ENCODE assay signal across 8 cellular contexts in genomic region chr20:44217342-44218092, GRCh38. TPM values are rescaled to one million over a fixed set of nuclear protein-coding genes. Genes with fewer than 3 reads are reported as not detected.
DNase-seq lines count a peak whose midpoint lies in the region; ATAC-seq, FAIRE-seq and TF ChIP-seq lines count a peak whose summit lies in the region.

No MANE protein-coding gene starts in this region.

- ATAC-seq in A549 (peak; percentile 78 to 90), left lung (peak; percentile 93), HG02759 (IDR thresholded peaks at IDR 0.05; ENCODE audit: unreplicated experiment) (no peak)

- DNase-seq in A549 (ENCODE audit: low read depth in 1 of 2, low spot score in 1 of 2) (peak; percentile 69 to 80), GM13976 (ENCODE audit: low spot score) (peak; percentile 53), NCI-H2227 treated with DMSO at 0.1 percent for 48 hours (lab: John Stamatoyannopoulos, UW) (peak; percentile 51), chondrocyte (ENCODE audit: low spot score) (no peak), left lung (peak; percentile 73 to 80)
- peak; percentile 54 for DNase-seq in activated CD4-positive, CD25-positive, alpha-beta regulatory T cell treated with anti-CD3 and anti-CD28 coated beads, Interleukin-2, amount 50 U/mL, for 72 hours
- peak; percentile 36 to 57 (median 55) for DNase-seq in stimulated activated CD4-positive, alpha-beta T cell treated with anti-CD3 and anti-CD28 coated beads, TNF-alpha, amount 100 ng/mL, for 24 hours (ENCODE audit: low read depth in 3 of 3)

- 38% methylated on average over 11 of the region's 11 CpGs for WGBS in A549 (ENCODE audit: missing lambda C conversion rate)

- TF ChIP-seq CTCF in A549 (IDR thresholded peaks at IDR 0.05) (peak; percentile 97), GM13976 (IDR thresholded peaks at IDR 0.05; ENCODE audit: borderline replicate concordance, control extremely low read depth, extremely low read depth, insufficient read depth, missing control alignments) (peak; percentile 93), chondrocyte (IDR thresholded peaks at IDR 0.05) (peak; percentile 90), left lung (IDR thresholded peaks at IDR 0.05) (peak; percentile 86 to 87)

- no peak for FAIRE-seq in A549 (lab: Jason Lieb, UNC)

- peak; percentile 96 to 99 for TF ChIP-seq RAD21 in A549 (conservative IDR thresholded peaks at IDR 0.05 in 1 of 2, IDR thresholded peaks at IDR 0.05 in 1 of 2)

- H3K27ac ChIP-seq in A549 (no peak overlapping the region), left lung (no peak overlapping the region)

- no peak for TF ChIP-seq POLR2A in A549 (IDR thresholded peaks at IDR 0.05; ENCODE audit: low read length)

- in situ Hi-C loops in GM13976 (cut with MboI; ENCODE audit: low sequenced_read_pairs, unreplicated experiment) = loop anchor here (5.0 to 10.0 kb wide), 3 partner anchors 95 to 397 kb away; partner anchors contain the start of gene FITM2

- H3K27me3 Mint-ChIP-seq in chondrocyte (ENCODE audit: low read depth) = no peaks in the 10 kb centered on the region

- H3K9me3 Mint-ChIP-seq in chondrocyte (ENCODE audit: low read depth) = no peaks in the 10 kb centered on the region

- H3K4me1 ChIP-seq in A549 (no peaks in the 10 kb centered on the region; the same call in 2 of the 3 replicates), left lung (peaks cover 0 to 24% of the 10 kb centered on the region in 2 donors)

- no peaks in the 10 kb centered on the region for H3K36me3 ChIP-seq in left lung

- H3K4me1 Mint-ChIP-seq in chondrocyte (ENCODE audit: low read depth) = peaks cover 25% of the 10 kb centered on the region

- POLR2A ChIA-PET in A549 (lab: Yijun Ruan, JAX) = interaction anchor here (0.7 kb wide), 1 partner anchor 93 kb away, joined by 3 read pairs; the partner anchor contains the start of gene FITM2

- H3K4me2 ChIP-seq in A549 = peak overlapping the region; percentile 12; the same call in 1 of the 3 replicates

- CTCF ChIA-PET in A549 (lab: Yijun Ruan, JAX) = interaction anchor here (0.6 to 16.0 kb wide), 68 partner anchors 8 to 564 kb away, joined by 3 to 440 read pairs (median 4); partner anchors contain the start of genes FITM2, GDAP1L1, HNF4A and TTPAL

- intact Hi-C loops in left lung (cut with DNase I) = loop anchor here in 1 of 2 donors (5.0 to 10.0 kb wide), 3 partner anchors 95 to 247 kb away; partner anchors contain the start of gene FITM2

- no peak overlapping the region for H3K4me3 Mint-ChIP-seq in chondrocyte (ENCODE audit: unreplicated experiment)

- TF ChIP-seq EP300 in A549 (IDR thresholded peaks at IDR 0.05) = no peak

- no peaks in the 10 kb centered on the region for H3K9me3 ChIP-seq in A549
- H3K9me3 ChIP-seq in left lung = no peaks in the 10 kb centered on the region

- H3K27me3 ChIP-seq in left lung = no peaks in the 10 kb centered on the region

- no peak overlapping the region for H3K27ac Mint-ChIP-seq in chondrocyte (ENCODE audit: unreplicated experiment)

- H3K36me3 Mint-ChIP-seq in chondrocyte (ENCODE audit: low read depth) = no peaks in the 10 kb centered on the region

- no peak overlapping the region for H3K4me3 ChIP-seq in A549
- H3K4me3 ChIP-seq in left lung = no peak overlapping the region

TF ChIP-seq in A549, 52 proteins besides CTCF, POLR2A, EP300 and RAD21:
- TF ChIP-seq FOSB (CRISPR knock-in tag; IDR thresholded peaks at IDR 0.05) (no peak), REST (IDR thresholded peaks at IDR 0.05) (no peak), CBX8 (IDR thresholded peaks at IDR 0.05) (no peak), MAZ (IDR thresholded peaks at IDR 0.05; ENCODE audit: borderline replicate concordance, low read depth, low read length) (0 out of 2 replicates have a peak, but pooled peaks have one; percentile 49), ZSCAN20 (CRISPR knock-in tag; IDR thresholded peaks at IDR 0.05) (no peak), RARB (CRISPR knock-in tag; IDR thresholded peaks at IDR 0.05) (no peak), NFE2L2 (conservative IDR thresholded peaks at IDR 0.05; ENCODE audit: low read length) (no peak), SMC3 (IDR thresholded peaks at IDR 0.05) (peak; percentile 96), PHF8 (IDR thresholded peaks at IDR 0.05; ENCODE audit: borderline replicate concordance, low read depth) (no peak)
- TF ChIP-seq, protein P1, sequence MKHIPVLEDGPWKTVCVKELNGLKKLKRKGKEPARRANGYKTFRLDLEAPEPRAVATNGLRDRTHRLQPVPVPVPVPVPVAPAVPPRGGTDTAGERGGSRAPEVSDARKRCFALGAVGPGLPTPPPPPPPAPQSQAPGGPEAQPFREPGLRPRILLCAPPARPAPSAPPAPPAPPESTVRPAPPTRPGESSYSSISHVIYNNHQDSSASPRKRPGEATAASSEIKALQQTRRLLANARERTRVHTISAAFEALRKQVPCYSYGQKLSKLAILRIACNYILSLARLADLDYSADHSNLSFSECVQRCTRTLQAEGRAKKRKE (CRISPR knock-in tag; IDR thresholded peaks at IDR 0.05; ENCODE audit: low read depth) = no peak

RNA-seq across cellular contexts. Expression of gene OSER1, which starts 6.9 kb away (rescaled TPM):
- polyA plus RNA-seq in A549 (2011; rRNA removed) = 62.6 and 73.0 TPM in 2 replicates
- polyA plus RNA-seq in A549 (2012; cell fraction: cytosol; rRNA removed) = 32.0 and 35.8 TPM in 2 replicates
- 36.7 and 48.6 TPM in 2 replicates for polyA plus RNA-seq in A549 (2012; cell fraction: nucleus; rRNA removed)
- polyA plus RNA-seq in A549 (2017; fragmentation: RNase III; extraction: RNeasy Plus Mini Kit Qiagen cat#74134 plus additional on column Dnase treatment) = 46.7 to 50.4 TPM (median 47.5 TPM) in 3 replicates
- 47.4 and 47.8 TPM in 2 replicates for polyA minus RNA-seq in A549 (2011; rRNA and poly(A)+ RNA removed)
- total RNA-seq in chondrocyte = 30.3 to 33.0 TPM (median 31.5 TPM) in 3 replicates
- total RNA-seq in left lung = 10 to 100 TPM; 22.3 to 30.0 TPM

RNA-seq across cellular contexts. Expression of gene GDAP1L1, which starts 29.6 kb away (rescaled TPM):
- polyA plus RNA-seq in A549 (2011; rRNA removed) (0.06 and 0.16 TPM in 2 replicates), A549 (2017; fragmentation: RNase III; extraction: RNeasy Plus Mini Kit Qiagen cat#74134 plus additional on column Dnase treatment) (0.13 TPM in 1 of 3 replicates, not detected in the others)
- polyA plus RNA-seq in A549 (2012; cell fraction: cytosol; rRNA removed) = 0.05 TPM in 1 of 2 replicates, not detected in the other
- polyA plus RNA-seq in A549 (2012; cell fraction: nucleus; rRNA removed) = not detected in 2 replicates
- 0.54 TPM in 1 of 2 replicates, not detected in the other for polyA minus RNA-seq in A549 (2011; rRNA and poly(A)+ RNA removed)
- total RNA-seq in chondrocyte (not detected in 3 replicates), left lung (not detected)

RNA-seq across cellular contexts. Expression of gene JPH2, which starts 30.5 kb away (rescaled TPM):
- 0.83 and 1.0 TPM in 2 replicates for polyA plus RNA-seq in A549 (2011; rRNA removed)
- polyA plus RNA-seq in A549 (2012; cell fraction: cytosol; rRNA removed) = 0.79 and 1.3 TPM in 2 replicates
- polyA plus RNA-seq in A549 (2012; cell fraction: nucleus; rRNA removed) = 1.4 and 1.5 TPM in 2 replicates
- 2.6 to 3.4 TPM (median 3.3 TPM) in 3 replicates for polyA plus RNA-seq in A549 (2017; fragmentation: RNase III; extraction: RNeasy Plus Mini Kit Qiagen cat#74134 plus additional on column Dnase treatment)
- polyA minus RNA-seq in A549 (2011; rRNA and poly(A)+ RNA removed) = 1.2 and 1.8 TPM in 2 replicates
- total RNA-seq in chondrocyte = 46.6 to 75.9 TPM (median 71.2 TPM) in 3 replicates
- total RNA-seq in left lung = 1 to 10 TPM; 3.4 to 7.4 TPM
